ENCODE assay signal across 1 cellular context in genomic region chr3:187042062-187042745, GRCh38.
TF ChIP-seq lines count a peak whose summit lies in the region.

No MANE protein-coding gene starts in this region.

TF ChIP-seq in HepG2, 621 proteins besides CTCF, POLR2A, EP300 and RAD21 (continued from another document):
- TF ChIP-seq PRDM10 (CRISPR knock-in tag; IDR thresholded peaks at IDR 0.05; ENCODE audit: low read depth) = no peak
- no peak for TF ChIP-seq MTF2 (CRISPR knock-in tag; IDR thresholded peaks at IDR 0.05; ENCODE audit: borderline replicate concordance)
- no peak for TF ChIP-seq ZNF619 (CRISPR knock-in tag; IDR thresholded peaks at IDR 0.05)
- TF ChIP-seq KLF16 (CRISPR knock-in tag; IDR thresholded peaks at IDR 0.05) = no peak
- TF ChIP-seq, protein P1, sequence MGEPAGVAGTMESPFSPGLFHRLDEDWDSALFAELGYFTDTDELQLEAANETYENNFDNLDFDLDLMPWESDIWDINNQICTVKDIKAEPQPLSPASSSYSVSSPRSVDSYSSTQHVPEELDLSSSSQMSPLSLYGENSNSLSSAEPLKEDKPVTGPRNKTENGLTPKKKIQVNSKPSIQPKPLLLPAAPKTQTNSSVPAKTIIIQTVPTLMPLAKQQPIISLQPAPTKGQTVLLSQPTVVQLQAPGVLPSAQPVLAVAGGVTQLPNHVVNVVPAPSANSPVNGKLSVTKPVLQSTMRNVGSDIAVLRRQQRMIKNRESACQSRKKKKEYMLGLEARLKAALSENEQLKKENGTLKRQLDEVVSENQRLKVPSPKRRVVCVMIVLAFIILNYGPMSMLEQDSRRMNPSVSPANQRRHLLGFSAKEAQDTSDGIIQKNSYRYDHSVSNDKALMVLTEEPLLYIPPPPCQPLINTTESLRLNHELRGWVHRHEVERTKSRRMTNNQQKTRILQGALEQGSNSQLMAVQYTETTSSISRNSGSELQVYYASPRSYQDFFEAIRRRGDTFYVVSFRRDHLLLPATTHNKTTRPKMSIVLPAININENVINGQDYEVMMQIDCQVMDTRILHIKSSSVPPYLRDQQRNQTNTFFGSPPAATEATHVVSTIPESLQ (CRISPR knock-in tag; conservative IDR thresholded peaks at IDR 0.05) = no peak
- TF ChIP-seq GTF2F1 (IDR thresholded peaks at IDR 0.05; ENCODE audit: low read length) = no peak
- TF ChIP-seq HOXA9 (CRISPR knock-in tag; IDR thresholded peaks at IDR 0.05; ENCODE audit: borderline replicate concordance) = no peak
- TF ChIP-seq, protein P2, sequence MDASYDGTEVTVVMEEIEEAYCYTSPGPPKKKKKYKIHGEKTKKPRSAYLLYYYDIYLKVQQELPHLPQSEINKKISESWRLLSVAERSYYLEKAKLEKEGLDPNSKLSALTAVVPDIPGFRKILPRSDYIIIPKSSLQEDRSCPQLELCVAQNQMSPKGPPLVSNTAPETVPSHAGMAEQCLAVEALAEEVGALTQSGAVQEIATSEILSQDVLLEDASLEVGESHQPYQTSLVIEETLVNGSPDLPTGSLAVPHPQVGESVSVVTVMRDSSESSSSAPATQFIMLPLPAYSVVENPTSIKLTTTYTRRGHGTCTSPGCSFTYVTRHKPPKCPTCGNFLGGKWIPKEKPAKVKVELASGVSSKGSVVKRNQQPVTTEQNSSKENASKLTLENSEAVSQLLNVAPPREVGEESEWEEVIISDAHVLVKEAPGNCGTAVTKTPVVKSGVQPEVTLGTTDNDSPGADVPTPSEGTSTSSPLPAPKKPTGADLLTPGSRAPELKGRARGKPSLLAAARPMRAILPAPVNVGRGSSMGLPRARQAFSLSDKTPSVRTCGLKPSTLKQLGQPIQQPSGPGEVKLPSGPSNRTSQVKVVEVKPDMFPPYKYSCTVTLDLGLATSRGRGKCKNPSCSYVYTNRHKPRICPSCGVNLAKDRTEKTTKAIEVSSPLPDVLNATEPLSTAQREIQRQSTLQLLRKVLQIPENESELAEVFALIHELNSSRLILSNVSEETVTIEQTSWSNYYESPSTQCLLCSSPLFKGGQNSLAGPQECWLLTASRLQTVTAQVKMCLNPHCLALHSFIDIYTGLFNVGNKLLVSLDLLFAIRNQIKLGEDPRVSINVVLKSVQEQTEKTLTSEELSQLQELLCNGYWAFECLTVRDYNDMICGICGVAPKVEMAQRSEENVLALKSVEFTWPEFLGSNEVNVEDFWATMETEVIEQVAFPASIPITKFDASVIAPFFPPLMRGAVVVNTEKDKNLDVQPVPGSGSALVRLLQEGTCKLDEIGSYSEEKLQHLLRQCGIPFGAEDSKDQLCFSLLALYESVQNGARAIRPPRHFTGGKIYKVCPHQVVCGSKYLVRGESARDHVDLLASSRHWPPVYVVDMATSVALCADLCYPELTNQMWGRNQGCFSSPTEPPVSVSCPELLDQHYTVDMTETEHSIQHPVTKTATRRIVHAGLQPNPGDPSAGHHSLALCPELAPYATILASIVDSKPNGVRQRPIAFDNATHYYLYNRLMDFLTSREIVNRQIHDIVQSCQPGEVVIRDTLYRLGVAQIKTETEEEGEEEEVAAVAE (CRISPR knock-in tag; IDR thresholded peaks at IDR 0.05; ENCODE audit: borderline replicate concordance) = no peak
- TF ChIP-seq, protein P3, sequence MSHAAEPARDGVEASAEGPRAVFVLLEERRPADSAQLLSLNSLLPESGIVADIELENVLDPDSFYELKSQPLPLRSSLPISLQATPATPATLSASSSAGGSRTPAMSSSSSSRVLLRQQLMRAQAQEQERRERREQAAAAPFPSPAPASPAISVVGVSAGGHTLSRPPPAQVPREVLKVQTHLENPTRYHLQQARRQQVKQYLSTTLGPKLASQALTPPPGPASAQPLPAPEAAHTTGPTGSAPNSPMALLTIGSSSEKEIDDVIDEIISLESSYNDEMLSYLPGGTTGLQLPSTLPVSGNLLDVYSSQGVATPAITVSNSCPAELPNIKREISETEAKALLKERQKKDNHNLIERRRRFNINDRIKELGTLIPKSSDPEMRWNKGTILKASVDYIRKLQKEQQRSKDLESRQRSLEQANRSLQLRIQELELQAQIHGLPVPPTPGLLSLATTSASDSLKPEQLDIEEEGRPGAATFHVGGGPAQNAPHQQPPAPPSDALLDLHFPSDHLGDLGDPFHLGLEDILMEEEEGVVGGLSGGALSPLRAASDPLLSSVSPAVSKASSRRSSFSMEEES (CRISPR knock-in tag; IDR thresholded peaks at IDR 0.05) = no peak
- no peak for TF ChIP-seq ZNF598 (CRISPR knock-in tag; IDR thresholded peaks at IDR 0.05; ENCODE audit: borderline replicate concordance)
- TF ChIP-seq FOSL1 (CRISPR knock-in tag; IDR thresholded peaks at IDR 0.05; ENCODE audit: borderline replicate concordance) = no peak
- TF ChIP-seq, protein P4, sequence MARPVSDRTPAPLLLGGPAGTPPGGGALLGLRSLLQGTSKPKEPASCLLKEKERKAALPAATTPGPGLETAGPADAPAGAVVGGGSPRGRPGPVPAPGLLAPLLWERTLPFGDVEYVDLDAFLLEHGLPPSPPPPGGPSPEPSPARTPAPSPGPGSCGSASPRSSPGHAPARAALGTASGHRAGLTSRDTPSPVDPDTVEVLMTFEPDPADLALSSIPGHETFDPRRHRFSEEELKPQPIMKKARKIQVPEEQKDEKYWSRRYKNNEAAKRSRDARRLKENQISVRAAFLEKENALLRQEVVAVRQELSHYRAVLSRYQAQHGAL (CRISPR knock-in tag; IDR thresholded peaks at IDR 0.05; ENCODE audit: not compliant biosample characterization) = peak; percentile 3
- TF ChIP-seq, protein P5, sequence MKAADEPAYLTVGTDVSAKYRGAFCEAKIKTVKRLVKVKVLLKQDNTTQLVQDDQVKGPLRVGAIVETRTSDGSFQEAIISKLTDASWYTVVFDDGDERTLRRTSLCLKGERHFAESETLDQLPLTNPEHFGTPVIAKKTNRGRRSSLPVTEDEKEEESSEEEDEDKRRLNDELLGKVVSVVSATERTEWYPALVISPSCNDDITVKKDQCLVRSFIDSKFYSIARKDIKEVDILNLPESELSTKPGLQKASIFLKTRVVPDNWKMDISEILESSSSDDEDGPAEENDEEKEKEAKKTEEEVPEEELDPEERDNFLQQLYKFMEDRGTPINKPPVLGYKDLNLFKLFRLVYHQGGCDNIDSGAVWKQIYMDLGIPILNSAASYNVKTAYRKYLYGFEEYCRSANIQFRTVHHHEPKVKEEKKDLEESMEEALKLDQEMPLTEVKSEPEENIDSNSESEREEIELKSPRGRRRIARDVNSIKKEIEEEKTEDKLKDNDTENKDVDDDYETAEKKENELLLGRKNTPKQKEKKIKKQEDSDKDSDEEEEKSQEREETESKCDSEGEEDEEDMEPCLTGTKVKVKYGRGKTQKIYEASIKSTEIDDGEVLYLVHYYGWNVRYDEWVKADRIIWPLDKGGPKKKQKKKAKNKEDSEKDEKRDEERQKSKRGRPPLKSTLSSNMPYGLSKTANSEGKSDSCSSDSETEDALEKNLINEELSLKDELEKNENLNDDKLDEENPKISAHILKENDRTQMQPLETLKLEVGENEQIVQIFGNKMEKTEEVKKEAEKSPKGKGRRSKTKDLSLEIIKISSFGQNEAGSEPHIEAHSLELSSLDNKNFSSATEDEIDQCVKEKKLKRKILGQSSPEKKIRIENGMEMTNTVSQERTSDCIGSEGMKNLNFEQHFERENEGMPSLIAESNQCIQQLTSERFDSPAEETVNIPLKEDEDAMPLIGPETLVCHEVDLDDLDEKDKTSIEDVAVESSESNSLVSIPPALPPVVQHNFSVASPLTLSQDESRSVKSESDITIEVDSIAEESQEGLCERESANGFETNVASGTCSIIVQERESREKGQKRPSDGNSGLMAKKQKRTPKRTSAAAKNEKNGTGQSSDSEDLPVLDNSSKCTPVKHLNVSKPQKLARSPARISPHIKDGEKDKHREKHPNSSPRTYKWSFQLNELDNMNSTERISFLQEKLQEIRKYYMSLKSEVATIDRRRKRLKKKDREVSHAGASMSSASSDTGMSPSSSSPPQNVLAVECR (CRISPR knock-in tag; IDR thresholded peaks at IDR 0.05; ENCODE audit: borderline replicate concordance) = 0 out of 2 replicates have a peak, but pooled peaks have one; percentile 3
- TF ChIP-seq ZNF749 (CRISPR knock-in tag; IDR thresholded peaks at IDR 0.05; ENCODE audit: borderline replicate concordance) = no peak
- 0 out of 2 replicates have a peak, but pooled peaks have one; percentile 10 for TF ChIP-seq GMEB2 (CRISPR knock-in tag; IDR thresholded peaks at IDR 0.05; ENCODE audit: low read depth)
